Comparison of ENCODE assay signal across 28 cellular contexts in genomic region chr4:47716017-47716416, GRCh38.
DNase-seq lines count a peak whose midpoint lies in the region; ATAC-seq and TF ChIP-seq lines count a peak whose summit lies in the region.
"Had no signal": no experiment of that assay in that cellular context is flagged by ENCODE, and none has a peak within 500 bp of the region (broad histone marks: within the 10 kb centered on the region; RNA-seq: fewer than 3 reads in every experiment).

No MANE protein-coding gene starts in this region.

- H3K9me3 ChIP-seq in mucosa of descending colon, result no peaks in the 10 kb centered on the region
- no peaks in the 10 kb centered on the region for H3K9me3 ChIP-seq in MM.1S (replicated peaks; ENCODE audit: insufficient read depth, low read length)
- H3K9me3 ChIP-seq: gastrocnemius medialis, psoas muscle, vagina had no signal

- H3K27me3 ChIP-seq in MM.1S (replicated peaks; ENCODE audit: insufficient read depth, low read length), result no peaks in the 10 kb centered on the region
- H3K27me3 ChIP-seq: hepatocyte, vagina had no signal

- H3K36me3 ChIP-seq in mucosa of descending colon (ENCODE audit: low read depth) (no peaks in the 10 kb centered on the region), MM.1S (replicated peaks; ENCODE audit: insufficient read depth, low read length) (no peaks in the 10 kb centered on the region)
- H3K36me3 ChIP-seq: gastrocnemius medialis, vagina had no signal

- DNase-seq in NCI-H1105 treated with DMSO at 0.1 percent for 48 hours (lab: John Stamatoyannopoulos, UW) (peak; percentile 9), NCI-H1105 (lab: John Stamatoyannopoulos, UW) (no peak), NCI-H2081 treated with DMSO at 0.1 percent for 48 hours (lab: John Stamatoyannopoulos, UW) (peak; percentile 33), mucosa of descending colon (no peak), MM.1S (no peak), Kasumi-1 (lab: John Stamatoyannopoulos, UW) (no peak), ecto neural progenitor cell (ENCODE audit: low spot score) (no peak)
- DNase-seq: activated effector memory CD4-positive, alpha-beta T cell treated with Interleukin-2 at 50 U/mL for 16 hours; activated naive CD8-positive, alpha-beta T cell treated with anti-CD3 and anti-CD28 coated beads for 36 hours; activated T-cell treated with anti-CD3 and anti-CD28 coated beads for 4 hours; aorta; caudate nucleus; CD4-positive, alpha-beta memory T cell; cortex of kidney; DMS 273 treated with DMSO at 0.1 percent for 48 hours; endodermal cell; gastrocnemius medialis; IMR-90; naive B cell; NCI-H1092 treated with DMSO at 0.1 percent for 48 hours; NCI-H2171; NCI-H526; psoas muscle; stimulated activated naive CD8-positive, alpha-beta T cell treated with anti-CD3 and anti-CD28 coated beads, Interleukin-15, Interleukin-2, amounts not matched to agents 100 U/mL and 50 U/mL, for 24 hours had no signal

- no peak overlapping the region for H3K4me2 ChIP-seq in MM.1S (ENCODE audit: low read depth, low read length)
- H3K4me2 ChIP-seq: hepatocyte had no signal

- no peaks in the 10 kb centered on the region for H3K9me2 ChIP-seq in MM.1S (replicated peaks; ENCODE audit: insufficient read depth, low read length)

- H3K27ac ChIP-seq in VCaP, result peak overlapping the region; percentile 6; the same call in 1 of the 2 replicates
- H3K27ac ChIP-seq in MM.1S (ENCODE audit: low read length), result no peak overlapping the region
- H3K27ac ChIP-seq: 22Rv1, gastrocnemius medialis, hepatocyte, psoas muscle, vagina had no signal

- no peak overlapping the region for H2AFZ ChIP-seq in MM.1S (ENCODE audit: low read length)
- H2AFZ ChIP-seq: hepatocyte had no signal

- H4K20me1 ChIP-seq in MM.1S (ENCODE audit: insufficient read depth, low read length), result no peaks in the 10 kb centered on the region

- ATAC-seq in mucosa of descending colon, result peak; percentile 47
- ATAC-seq: gastrocnemius medialis; psoas muscle; stimulated activated naive CD8-positive, alpha-beta T cell treated with anti-CD3 and anti-CD28 coated beads, Interleukin-15, Interleukin-2, amounts not matched to agents 100 U/mL and 50 U/mL, for 24 hours had no signal

- intact Hi-C loops in mucosa of descending colon (cut with DNase I, micrococcal nuclease), result no loop called here

- H3K4me1 ChIP-seq in mucosa of descending colon (ENCODE audit: low read depth), result no peaks in the 10 kb centered on the region
- no peaks in the 10 kb centered on the region for H3K4me1 ChIP-seq in MM.1S (ENCODE audit: low read length)
- H3K4me1 ChIP-seq: gastrocnemius medialis, psoas muscle, vagina had no signal

- no peak for TF ChIP-seq CTCF in VCaP (conservative IDR thresholded peaks at IDR 0.05)
- TF ChIP-seq CTCF in mucosa of descending colon (IDR thresholded peaks at IDR 0.05), result no peak
- no peak for TF ChIP-seq CTCF in MM.1S (IDR thresholded peaks at IDR 0.05; ENCODE audit: low read length)

- H3K4me3 ChIP-seq in mucosa of descending colon (no peak overlapping the region), MM.1S (ENCODE audit: low read length) (no peak overlapping the region)
- H3K4me3 ChIP-seq: gastrocnemius medialis, hepatocyte, psoas muscle, vagina had no signal

- no peak overlapping the region for H3K9ac ChIP-seq in MM.1S (ENCODE audit: low read length)

- H3F3A ChIP-seq in MM.1S (ENCODE audit: insufficient read depth, low read length), result no peaks in the 10 kb centered on the region

- no peaks in the 10 kb centered on the region for H3K79me2 ChIP-seq in MM.1S (ENCODE audit: low read length)
- H3K79me2 ChIP-seq: hepatocyte had no signal

Comparison
In these comparisons a context has a peak if more than half of its experiments do, and no peak if none do; other contexts are left out.
1. DNase-seq: peak in NCI-H1105 treated with DMSO at 0.1 percent for 48 hours (single experiment) and NCI-H2081 treated with DMSO at 0.1 percent for 48 hours (single experiment); none in NCI-H1105 (single experiment), mucosa of descending colon (0 of 3), MM.1S (single experiment), Kasumi-1 (0 of 2) and ecto neural progenitor cell (single experiment).